In the genomic region with DNA sequence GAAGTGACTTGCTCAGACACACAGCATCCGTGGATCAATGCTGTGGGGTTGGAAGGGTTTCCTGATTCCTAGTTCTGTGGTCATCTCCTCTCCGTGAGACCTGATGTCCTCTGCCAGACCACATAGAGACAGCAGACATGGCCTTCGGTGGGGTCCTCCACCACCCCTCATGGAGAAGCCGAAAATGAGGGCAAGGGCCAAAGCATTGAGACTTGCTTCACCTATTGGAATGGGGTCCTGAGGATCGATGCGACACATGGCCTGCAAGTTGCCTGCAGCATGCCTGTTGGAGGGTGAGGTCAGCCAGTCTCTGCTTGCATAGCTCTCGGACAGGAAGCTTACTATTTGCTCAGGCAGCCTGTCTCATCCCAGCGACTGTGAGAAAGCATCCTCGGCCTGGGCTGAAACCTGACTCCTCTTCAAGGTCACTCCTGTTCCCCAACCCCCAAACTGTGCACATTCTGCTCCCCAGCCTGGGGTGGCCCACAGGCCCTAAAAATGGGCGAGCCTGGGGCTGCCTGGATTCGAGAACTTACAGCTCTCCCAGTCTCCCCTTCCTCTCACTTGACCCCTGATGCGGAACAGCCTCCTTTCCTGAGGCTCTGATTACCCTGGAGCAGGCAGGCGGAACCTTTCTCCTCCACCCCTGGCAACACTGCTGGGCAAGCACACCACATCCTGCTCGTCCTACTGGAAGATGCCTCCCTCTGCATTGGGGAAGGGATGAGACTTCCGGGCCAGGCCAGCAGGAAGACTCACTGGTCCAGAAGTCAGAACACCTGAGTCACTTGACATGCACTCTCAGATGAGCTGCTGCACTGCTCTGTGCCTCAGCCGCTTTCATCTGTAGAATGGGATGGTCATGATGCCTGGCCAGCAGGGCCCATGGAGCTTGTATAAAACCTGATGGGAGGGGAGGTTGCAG, we compare ENCODE assay signal across 1 cellular context.
TF ChIP-seq lines count a peak whose summit lies in the region.

No MANE protein-coding gene starts in this region.

TF ChIP-seq in A549, 52 proteins besides CTCF, POLR2A, EP300 and RAD21 (continued from another document):
- TF ChIP-seq, protein P1, sequence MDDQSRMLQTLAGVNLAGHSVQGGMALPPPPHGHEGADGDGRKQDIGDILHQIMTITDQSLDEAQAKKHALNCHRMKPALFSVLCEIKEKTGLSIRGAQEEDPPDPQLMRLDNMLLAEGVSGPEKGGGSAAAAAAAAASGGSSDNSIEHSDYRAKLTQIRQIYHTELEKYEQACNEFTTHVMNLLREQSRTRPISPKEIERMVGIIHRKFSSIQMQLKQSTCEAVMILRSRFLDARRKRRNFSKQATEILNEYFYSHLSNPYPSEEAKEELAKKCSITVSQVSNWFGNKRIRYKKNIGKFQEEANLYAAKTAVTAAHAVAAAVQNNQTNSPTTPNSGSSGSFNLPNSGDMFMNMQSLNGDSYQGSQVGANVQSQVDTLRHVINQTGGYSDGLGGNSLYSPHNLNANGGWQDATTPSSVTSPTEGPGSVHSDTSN (IDR thresholded peaks at IDR 0.05), result no peak
- TF ChIP-seq RARB (CRISPR knock-in tag; IDR thresholded peaks at IDR 0.05) (no peak), HOXA7 (CRISPR knock-in tag; IDR thresholded peaks at IDR 0.05) (no peak), CHD2 (IDR thresholded peaks at IDR 0.05; ENCODE audit: low read length, partially characterized antibody) (no peak), JUNB (IDR thresholded peaks at IDR 0.05) (no peak), CBX8 (IDR thresholded peaks at IDR 0.05) (no peak), CHD4 (IDR thresholded peaks at IDR 0.05; ENCODE audit: borderline replicate concordance) (no peak), NR3C1 (IDR thresholded peaks at IDR 0.05) (no peak), HOXB5 (CRISPR knock-in tag; IDR thresholded peaks at IDR 0.05) (0 out of 2 replicates have a peak, but pooled peaks have one; percentile 15), TFCP2L1 (CRISPR knock-in tag; IDR thresholded peaks at IDR 0.05) (no peak), ZSCAN20 (CRISPR knock-in tag; IDR thresholded peaks at IDR 0.05) (no peak), MYC (IDR thresholded peaks at IDR 0.05; ENCODE audit: borderline replicate concordance, low read length) (peak; percentile 23; the same call in 1 of the 2 replicates), KDM5A (IDR thresholded peaks at IDR 0.05) (no peak), HEYL (CRISPR knock-in tag; IDR thresholded peaks at IDR 0.05) (no peak)
- TF ChIP-seq, protein P2, sequence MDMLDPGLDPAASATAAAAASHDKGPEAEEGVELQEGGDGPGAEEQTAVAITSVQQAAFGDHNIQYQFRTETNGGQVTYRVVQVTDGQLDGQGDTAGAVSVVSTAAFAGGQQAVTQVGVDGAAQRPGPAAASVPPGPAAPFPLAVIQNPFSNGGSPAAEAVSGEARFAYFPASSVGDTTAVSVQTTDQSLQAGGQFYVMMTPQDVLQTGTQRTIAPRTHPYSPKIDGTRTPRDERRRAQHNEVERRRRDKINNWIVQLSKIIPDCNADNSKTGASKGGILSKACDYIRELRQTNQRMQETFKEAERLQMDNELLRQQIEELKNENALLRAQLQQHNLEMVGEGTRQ (IDR thresholded peaks at IDR 0.05), result no peak
- TF ChIP-seq, protein P3, sequence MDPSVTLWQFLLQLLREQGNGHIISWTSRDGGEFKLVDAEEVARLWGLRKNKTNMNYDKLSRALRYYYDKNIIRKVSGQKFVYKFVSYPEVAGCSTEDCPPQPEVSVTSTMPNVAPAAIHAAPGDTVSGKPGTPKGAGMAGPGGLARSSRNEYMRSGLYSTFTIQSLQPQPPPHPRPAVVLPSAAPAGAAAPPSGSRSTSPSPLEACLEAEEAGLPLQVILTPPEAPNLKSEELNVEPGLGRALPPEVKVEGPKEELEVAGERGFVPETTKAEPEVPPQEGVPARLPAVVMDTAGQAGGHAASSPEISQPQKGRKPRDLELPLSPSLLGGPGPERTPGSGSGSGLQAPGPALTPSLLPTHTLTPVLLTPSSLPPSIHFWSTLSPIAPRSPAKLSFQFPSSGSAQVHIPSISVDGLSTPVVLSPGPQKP (IDR thresholded peaks at IDR 0.05; ENCODE audit: low read depth, low read length), result no peak
- TF ChIP-seq, protein P4, sequence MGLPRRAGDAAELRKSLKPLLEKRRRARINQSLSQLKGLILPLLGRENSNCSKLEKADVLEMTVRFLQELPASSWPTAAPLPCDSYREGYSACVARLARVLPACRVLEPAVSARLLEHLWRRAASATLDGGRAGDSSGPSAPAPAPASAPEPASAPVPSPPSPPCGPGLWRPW (IDR thresholded peaks at IDR 0.05), result no peak
- TF ChIP-seq, protein P5, sequence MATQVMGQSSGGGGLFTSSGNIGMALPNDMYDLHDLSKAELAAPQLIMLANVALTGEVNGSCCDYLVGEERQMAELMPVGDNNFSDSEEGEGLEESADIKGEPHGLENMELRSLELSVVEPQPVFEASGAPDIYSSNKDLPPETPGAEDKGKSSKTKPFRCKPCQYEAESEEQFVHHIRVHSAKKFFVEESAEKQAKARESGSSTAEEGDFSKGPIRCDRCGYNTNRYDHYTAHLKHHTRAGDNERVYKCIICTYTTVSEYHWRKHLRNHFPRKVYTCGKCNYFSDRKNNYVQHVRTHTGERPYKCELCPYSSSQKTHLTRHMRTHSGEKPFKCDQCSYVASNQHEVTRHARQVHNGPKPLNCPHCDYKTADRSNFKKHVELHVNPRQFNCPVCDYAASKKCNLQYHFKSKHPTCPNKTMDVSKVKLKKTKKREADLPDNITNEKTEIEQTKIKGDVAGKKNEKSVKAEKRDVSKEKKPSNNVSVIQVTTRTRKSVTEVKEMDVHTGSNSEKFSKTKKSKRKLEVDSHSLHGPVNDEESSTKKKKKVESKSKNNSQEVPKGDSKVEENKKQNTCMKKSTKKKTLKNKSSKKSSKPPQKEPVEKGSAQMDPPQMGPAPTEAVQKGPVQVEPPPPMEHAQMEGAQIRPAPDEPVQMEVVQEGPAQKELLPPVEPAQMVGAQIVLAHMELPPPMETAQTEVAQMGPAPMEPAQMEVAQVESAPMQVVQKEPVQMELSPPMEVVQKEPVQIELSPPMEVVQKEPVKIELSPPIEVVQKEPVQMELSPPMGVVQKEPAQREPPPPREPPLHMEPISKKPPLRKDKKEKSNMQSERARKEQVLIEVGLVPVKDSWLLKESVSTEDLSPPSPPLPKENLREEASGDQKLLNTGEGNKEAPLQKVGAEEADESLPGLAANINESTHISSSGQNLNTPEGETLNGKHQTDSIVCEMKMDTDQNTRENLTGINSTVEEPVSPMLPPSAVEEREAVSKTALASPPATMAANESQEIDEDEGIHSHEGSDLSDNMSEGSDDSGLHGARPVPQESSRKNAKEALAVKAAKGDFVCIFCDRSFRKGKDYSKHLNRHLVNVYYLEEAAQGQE (IDR thresholded peaks at IDR 0.05), result no peak
